In the genomic region with DNA sequence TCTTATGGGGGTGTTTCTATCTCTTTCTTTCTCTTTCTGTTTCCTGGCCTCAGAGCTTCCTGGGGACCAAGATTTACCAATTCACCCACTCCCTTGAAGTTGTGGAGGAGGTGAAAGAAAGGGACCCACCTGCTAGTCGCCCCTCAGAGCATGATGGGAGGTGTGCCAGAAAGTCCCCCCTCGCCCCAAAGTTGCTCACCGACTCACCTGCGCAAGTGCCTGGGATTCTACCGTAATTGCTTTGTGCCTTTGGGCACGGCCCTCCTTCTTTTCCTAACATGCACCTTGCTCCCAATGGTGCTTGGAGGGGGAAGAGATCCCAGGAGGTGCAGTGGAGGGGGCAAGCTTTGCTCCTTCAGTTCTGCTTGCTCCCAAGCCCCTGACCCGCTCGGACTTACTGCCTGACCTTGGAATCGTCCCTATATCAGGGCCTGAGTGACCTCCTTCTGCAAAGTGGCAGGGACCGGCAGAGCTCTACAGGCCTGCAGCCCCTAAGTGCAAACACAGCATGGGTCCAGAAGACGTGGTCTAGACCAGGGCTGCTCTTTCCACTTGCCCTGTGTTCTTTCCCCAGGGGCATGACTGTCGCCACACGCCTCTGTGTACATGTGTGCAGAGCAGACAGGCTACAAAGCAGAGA, we compare ENCODE assay signal across 1 cellular context.
TF ChIP-seq lines count a peak whose summit lies in the region.

No MANE protein-coding gene starts in this region.

TF ChIP-seq in HepG2, 621 proteins besides CTCF, POLR2A, EP300 and RAD21:
- TF ChIP-seq BHLHE40 (IDR thresholded peaks at IDR 0.05; ENCODE audit: low read length) (no peak), GTF3A (CRISPR knock-in tag; conservative IDR thresholded peaks at IDR 0.05) (no peak)
- TF ChIP-seq, protein P1, sequence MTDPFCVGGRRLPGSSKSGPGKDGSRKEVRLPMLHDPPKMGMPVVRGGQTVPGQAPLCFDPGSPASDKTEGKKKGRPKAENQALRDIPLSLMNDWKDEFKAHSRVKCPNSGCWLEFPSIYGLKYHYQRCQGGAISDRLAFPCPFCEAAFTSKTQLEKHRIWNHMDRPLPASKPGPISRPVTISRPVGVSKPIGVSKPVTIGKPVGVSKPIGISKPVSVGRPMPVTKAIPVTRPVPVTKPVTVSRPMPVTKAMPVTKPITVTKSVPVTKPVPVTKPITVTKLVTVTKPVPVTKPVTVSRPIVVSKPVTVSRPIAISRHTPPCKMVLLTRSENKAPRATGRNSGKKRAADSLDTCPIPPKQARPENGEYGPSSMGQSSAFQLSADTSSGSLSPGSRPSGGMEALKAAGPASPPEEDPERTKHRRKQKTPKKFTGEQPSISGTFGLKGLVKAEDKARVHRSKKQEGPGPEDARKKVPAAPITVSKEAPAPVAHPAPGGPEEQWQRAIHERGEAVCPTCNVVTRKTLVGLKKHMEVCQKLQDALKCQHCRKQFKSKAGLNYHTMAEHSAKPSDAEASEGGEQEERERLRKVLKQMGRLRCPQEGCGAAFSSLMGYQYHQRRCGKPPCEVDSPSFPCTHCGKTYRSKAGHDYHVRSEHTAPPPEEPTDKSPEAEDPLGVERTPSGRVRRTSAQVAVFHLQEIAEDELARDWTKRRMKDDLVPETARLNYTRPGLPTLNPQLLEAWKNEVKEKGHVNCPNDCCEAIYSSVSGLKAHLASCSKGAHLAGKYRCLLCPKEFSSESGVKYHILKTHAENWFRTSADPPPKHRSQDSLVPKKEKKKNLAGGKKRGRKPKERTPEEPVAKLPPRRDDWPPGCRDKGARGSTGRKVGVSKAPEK (CRISPR knock-in tag; IDR thresholded peaks at IDR 0.05; ENCODE audit: borderline replicate concordance) = no peak
